14 cellular contexts compared by ENCODE assay signal in the genomic region with DNA sequence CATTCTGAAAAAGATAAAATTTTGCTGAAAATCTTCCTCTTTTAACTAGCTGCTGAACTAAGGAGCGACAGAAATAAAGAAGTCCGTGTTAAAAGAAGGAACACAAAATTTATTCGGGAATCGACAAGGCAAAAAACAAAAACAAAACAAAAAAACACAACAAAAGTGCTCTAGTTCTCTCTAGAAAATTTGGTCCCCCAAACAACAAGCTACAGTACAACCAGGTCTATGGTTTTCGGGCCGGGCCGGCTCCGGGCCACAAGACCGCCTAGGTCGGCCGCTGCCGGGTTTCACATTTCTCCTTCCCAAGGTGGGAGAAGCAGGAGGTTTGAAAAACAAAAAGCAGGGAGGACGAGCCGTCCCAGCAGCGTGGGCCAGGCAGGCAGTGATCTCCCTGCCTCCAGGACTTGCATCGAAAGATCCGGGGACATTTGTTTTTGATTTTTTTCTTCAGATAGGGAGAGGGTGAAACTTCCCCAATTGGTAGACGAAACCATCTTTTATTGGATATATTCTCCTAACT. TPM values are rescaled to one million over a fixed set of nuclear protein-coding genes. Genes with fewer than 3 reads are reported as not detected.
DNase-seq lines count a peak whose midpoint lies in the region; ATAC-seq and TF ChIP-seq lines count a peak whose summit lies in the region.
"Had no signal": no experiment of that assay in that cellular context is flagged by ENCODE, and none has a peak within 500 bp of the region (broad histone marks: within the 10 kb centered on the region; RNA-seq: fewer than 3 reads in every experiment).

No MANE protein-coding gene starts in this region.

- no peak overlapping the region for H3K4me3 Mint-ChIP-seq in T-helper 1 cell treated with Interleukin-12 subunit alpha and Interleukin-12 subunit beta and Interleukin-4 antibody, amounts not matched to agents 30 μg/mL and 1 μg/mL, for 36 hours
- H3K4me3 Mint-ChIP-seq in T-helper 17 cell, result peak overlapping the region; percentile 76
- H3K4me3 Mint-ChIP-seq in glutamatergic neuron (ENCODE audit: unreplicated experiment), result peak overlapping the region; percentile 57
- no peak overlapping the region for H3K4me3 Mint-ChIP-seq in progenitor cell of endocrine pancreas (ENCODE audit: low read depth)

- no peaks in the 10 kb centered on the region for H3K4me1 ChIP-seq in SJCRH30

- H3K4me1 Mint-ChIP-seq in T-helper 1 cell treated with Interleukin-12 subunit alpha and Interleukin-12 subunit beta and Interleukin-4 antibody, amounts not matched to agents 30 μg/mL and 1 μg/mL, for 36 hours (ENCODE audit: low read depth), result peaks cover 21% of the 10 kb centered on the region
- H3K4me1 Mint-ChIP-seq in T-helper 17 cell (peaks cover 28% of the 10 kb centered on the region), glutamatergic neuron (ENCODE audit: low read depth, unreplicated experiment) (peaks cover 2% of the 10 kb centered on the region), progenitor cell of endocrine pancreas (ENCODE audit: low read depth) (peaks cover 9% of the 10 kb centered on the region)

- ATAC-seq in T-helper 17 cell (no peak), GM18498 (IDR thresholded peaks at IDR 0.05; ENCODE audit: unreplicated experiment) (no peak)

- no peak for DNase-seq in T-helper 1 cell
- DNase-seq in T-helper 17 cell, result no peak
- no peak for DNase-seq in glutamatergic neuron
- DNase-seq in progenitor cell of endocrine pancreas (ENCODE audit: low spot score, unreplicated experiment), result no peak
- DNase-seq in SJCRH30, result no peak
- DNase-seq in NCI-H524 treated with DMSO at 0.1 percent for 48 hours (lab: John Stamatoyannopoulos, UW), result no peak
- DNase-seq: activated effector memory CD4-positive, alpha-beta T cell treated with Interleukin-2 at 50 U/mL for 16 hours; dermis blood vessel endothelial cell; hypothalamus; NCI-H1048 had no signal

- no peaks in the 10 kb centered on the region for H3K27me3 ChIP-seq in SJCRH30

- H3K27ac Mint-ChIP-seq in T-helper 1 cell treated with Interleukin-12 subunit alpha and Interleukin-12 subunit beta and Interleukin-4 antibody, amounts not matched to agents 30 μg/mL and 1 μg/mL, for 36 hours, result peak overlapping the region; percentile 43
- H3K27ac Mint-ChIP-seq in T-helper 17 cell, result no peak overlapping the region
- H3K27ac Mint-ChIP-seq in glutamatergic neuron (ENCODE audit: unreplicated experiment), result peak overlapping the region; percentile 62
- H3K27ac Mint-ChIP-seq in progenitor cell of endocrine pancreas, result peak overlapping the region; percentile 69

- peaks cover 5% of the 10 kb centered on the region for H3K36me3 Mint-ChIP-seq in T-helper 1 cell treated with Interleukin-12 subunit alpha and Interleukin-12 subunit beta and Interleukin-4 antibody, amounts not matched to agents 30 μg/mL and 1 μg/mL, for 36 hours (ENCODE audit: low read depth)
- peaks cover 9% of the 10 kb centered on the region for H3K36me3 Mint-ChIP-seq in T-helper 17 cell (ENCODE audit: low read depth)
- H3K36me3 Mint-ChIP-seq in glutamatergic neuron (ENCODE audit: unreplicated experiment), result peaks cover 3% of the 10 kb centered on the region
- H3K36me3 Mint-ChIP-seq in progenitor cell of endocrine pancreas (ENCODE audit: insufficient read depth), result no peaks in the 10 kb centered on the region

- no peak overlapping the region for H3K4me3 ChIP-seq in SJCRH30

- no peak overlapping the region for H3K27ac ChIP-seq in SJCRH30

- no peaks in the 10 kb centered on the region for H3K9me3 Mint-ChIP-seq in T-helper 1 cell treated with Interleukin-12 subunit alpha and Interleukin-12 subunit beta and Interleukin-4 antibody, amounts not matched to agents 30 μg/mL and 1 μg/mL, for 36 hours
- peaks cover 17% of the 10 kb centered on the region for H3K9me3 Mint-ChIP-seq in glutamatergic neuron (ENCODE audit: unreplicated experiment)
- no peaks in the 10 kb centered on the region for H3K9me3 Mint-ChIP-seq in progenitor cell of endocrine pancreas (ENCODE audit: low read depth)

- no peak for TF ChIP-seq CTCF in glutamatergic neuron (IDR thresholded peaks at IDR 0.05; ENCODE audit: partially characterized antibody, unreplicated experiment)
- no peak for TF ChIP-seq CTCF in progenitor cell of endocrine pancreas (IDR thresholded peaks at IDR 0.05; ENCODE audit: unreplicated experiment)

- H3K9me3 ChIP-seq in T-helper 17 cell (ENCODE audit: control insufficient read depth, low read length, poor library complexity, severe bottlenecking), result no peaks in the 10 kb centered on the region
- H3K9me3 ChIP-seq in SJCRH30 (replicated peaks), result no peaks in the 10 kb centered on the region

- H3K36me3 ChIP-seq in SJCRH30, result no peaks in the 10 kb centered on the region

- H3K27me3 Mint-ChIP-seq in T-helper 1 cell treated with Interleukin-12 subunit alpha and Interleukin-12 subunit beta and Interleukin-4 antibody, amounts not matched to agents 30 μg/mL and 1 μg/mL, for 36 hours (ENCODE audit: low read depth), result peaks cover 86% of the 10 kb centered on the region
- H3K27me3 Mint-ChIP-seq in T-helper 17 cell (peaks cover 74% of the 10 kb centered on the region), glutamatergic neuron (ENCODE audit: unreplicated experiment) (peaks cover 38% of the 10 kb centered on the region), progenitor cell of endocrine pancreas (peaks cover 91% of the 10 kb centered on the region)

RNA-seq across cellular contexts. Expression of gene FOXL2, which starts 2.7 kb away (rescaled TPM):
- total RNA-seq in T-helper 17 cell (not detected), glutamatergic neuron (ENCODE audit: unreplicated experiment) (not detected), progenitor cell of endocrine pancreas (0.09 and 0.12 TPM in 2 replicates)
- 0.42 and 0.89 TPM in 2 replicates for total RNA-seq in SJCRH30 (2014; rRNA removed; shearing (Covaris generic))
- total RNA-seq: A673, dermis blood vessel endothelial cell, subcutaneous adipose tissue had no signal

RNA-seq across cellular contexts. Expression of gene FOXL2NB, which starts 2.8 kb away (rescaled TPM):
- total RNA-seq in T-helper 17 cell (not detected), glutamatergic neuron (ENCODE audit: unreplicated experiment) (0.15 TPM), progenitor cell of endocrine pancreas (not detected in 2 replicates)
- total RNA-seq in SJCRH30 (2014; rRNA removed; shearing (Covaris generic)), result 0.23 and 0.34 TPM in 2 replicates
- total RNA-seq: A673, subcutaneous adipose tissue had no signal

Comparison
In these comparisons a context has a peak if more than half of its experiments do, and no peak if none do; other contexts are left out.
1. H3K4me3 Mint-ChIP-seq: peak in T-helper 17 cell (single experiment) and glutamatergic neuron (single experiment); none in T-helper 1 cell treated with Interleukin-12 subunit alpha and Interleukin-12 subunit beta and Interleukin-4 antibody, amounts not matched to agents 30 μg/mL and 1 μg/mL, for 36 hours (single experiment) and progenitor cell of endocrine pancreas (single experiment).